8 cellular contexts compared by ENCODE assay signal in genomic region chr14:74019408-74019714, GRCh38. TPM values are rescaled to one million over a fixed set of nuclear protein-coding genes. Genes with fewer than 3 reads are reported as not detected.
DNase-seq lines count a peak whose midpoint lies in the region; ATAC-seq and TF ChIP-seq lines count a peak whose summit lies in the region.

No MANE protein-coding gene starts in this region.

- H3K27ac Mint-ChIP-seq in activated CD8-positive, alpha-beta memory T cell treated with anti-CD3 and anti-CD28 coated beads, Interleukin-2, amount 10 ng/mL, durations not matched to agents 7 days and 5 days = peak overlapping the region; percentile 73
- peak overlapping the region; percentile 82 to 98 for H3K27ac Mint-ChIP-seq in activated naive CD4-positive, alpha-beta T cell treated with anti-CD3 and anti-CD28 coated beads, Interleukin-2, amount 50 U/mL, for 72 hours

- DNase-seq in activated CD8-positive, alpha-beta memory T cell treated with anti-CD3 and anti-CD28 coated beads, Interleukin-2, amount 10 ng/mL, durations not matched to agents 7 days and 5 days = no peak
- no peak for DNase-seq in activated CD8-positive, alpha-beta memory T cell treated with anti-CD3 and anti-CD28 coated beads for 24 hours
- DNase-seq in activated naive CD4-positive, alpha-beta T cell treated with anti-CD3 and anti-CD28 coated beads, Interleukin-2, amount 50 U/mL, for 72 hours (ENCODE audit: low spot score in 2 of 2) = no peak
- DNase-seq in kidney epithelial cell (ENCODE audit: low read depth) (no peak), tibial artery (no peak), DMS53 treated with DMSO at 0.1 percent for 48 hours (lab: John Stamatoyannopoulos, UW; ENCODE audit: unreplicated experiment) (no peak)
- no peak for DNase-seq in central memory CD4-positive, alpha-beta T cell

- H3K27me3 Mint-ChIP-seq in activated CD8-positive, alpha-beta memory T cell treated with anti-CD3 and anti-CD28 coated beads, Interleukin-2, amount 10 ng/mL, durations not matched to agents 7 days and 5 days = no peaks in the 10 kb centered on the region

- H3K4me3 ChIP-seq in kidney epithelial cell (ENCODE audit: low read depth, low read length) (peak overlapping the region; percentile 83), tibial artery (peak overlapping the region; percentile 83 to 84)

- no peaks in the 10 kb centered on the region for H3K36me3 ChIP-seq in kidney epithelial cell (ENCODE audit: control insufficient read depth, insufficient read depth, low read length)
- H3K36me3 ChIP-seq in tibial artery = peaks cover 0 to 5% (median 0%) of the 10 kb centered on the region in 3 donors

- CTCF ChIA-PET in activated CD8-positive, alpha-beta memory T cell treated with anti-CD3 and anti-CD28 coated beads, Interleukin-2, amount 10 ng/mL, durations not matched to agents 7 days and 5 days (lab: Charles Lee) = interaction anchor here (0.6 to 1.3 kb wide), 2 partner anchors 12 to 130 kb away, joined by 3 to 4 read pairs; no protein-coding TSS in a partner anchor

- H3K4me3 Mint-ChIP-seq in activated CD8-positive, alpha-beta memory T cell treated with anti-CD3 and anti-CD28 coated beads, Interleukin-2, amount 10 ng/mL, durations not matched to agents 7 days and 5 days = peak overlapping the region; percentile 87

- H3K36me3 Mint-ChIP-seq in activated CD8-positive, alpha-beta memory T cell treated with anti-CD3 and anti-CD28 coated beads, Interleukin-2, amount 10 ng/mL, durations not matched to agents 7 days and 5 days = no peaks in the 10 kb centered on the region
- peaks cover 0 to 4% of the 10 kb centered on the region in 2 donors for H3K36me3 Mint-ChIP-seq in activated naive CD4-positive, alpha-beta T cell treated with anti-CD3 and anti-CD28 coated beads, Interleukin-2, amount 50 U/mL, for 72 hours

- no peak for ATAC-seq in activated CD8-positive, alpha-beta memory T cell treated with anti-CD3 and anti-CD28 coated beads, Interleukin-2, amount 10 ng/mL, durations not matched to agents 7 days and 5 days
- no peak for ATAC-seq in activated naive CD4-positive, alpha-beta T cell treated with anti-CD3 and anti-CD28 coated beads, Interleukin-2, amount 50 U/mL, for 72 hours
- no peak for ATAC-seq in GM21526 (IDR thresholded peaks at IDR 0.05; ENCODE audit: low FRiP score, unreplicated experiment)

- H3K4me1 Mint-ChIP-seq in activated CD8-positive, alpha-beta memory T cell treated with anti-CD3 and anti-CD28 coated beads, Interleukin-2, amount 10 ng/mL, durations not matched to agents 7 days and 5 days = peaks cover 20% of the 10 kb centered on the region

- intact Hi-C loops in tibial artery (cut with DNase I; ENCODE audit: low total_unique reads) = loop anchor here (1.0 kb wide), 1 partner anchor 69 kb away; the partner anchor contains the start of genes COQ6 and FAM161B

- no peaks in the 10 kb centered on the region for H3K9me3 ChIP-seq in tibial artery

- TF ChIP-seq CTCF in kidney epithelial cell (IDR thresholded peaks at IDR 0.05; ENCODE audit: insufficient read depth, low read length, poor library complexity, severe bottlenecking) (no peak), tibial artery (IDR thresholded peaks at IDR 0.05) (no peak)

- peak overlapping the region; percentile 96 to 97 for H3K27ac ChIP-seq in tibial artery

- H3K4me1 ChIP-seq in tibial artery = peaks cover 0 to 13% (median 6%) of the 10 kb centered on the region in 4 donors

- no peaks in the 10 kb centered on the region for H3K9me3 Mint-ChIP-seq in activated CD8-positive, alpha-beta memory T cell treated with anti-CD3 and anti-CD28 coated beads, Interleukin-2, amount 10 ng/mL, durations not matched to agents 7 days and 5 days (ENCODE audit: low read depth)
- H3K9me3 Mint-ChIP-seq in activated naive CD4-positive, alpha-beta T cell treated with anti-CD3 and anti-CD28 coated beads, Interleukin-2, amount 50 U/mL, for 72 hours = no peaks in the 10 kb centered on the region

- H3K27me3 ChIP-seq in kidney epithelial cell (ENCODE audit: control insufficient read depth, insufficient read depth, low read length) (no peaks in the 10 kb centered on the region), tibial artery (no peaks in the 10 kb centered on the region)

RNA-seq across cellular contexts. Expression of gene BBOF1, which starts 0.2 kb away (rescaled TPM):
- 1 to 10 TPM in 1 of 2 experiments, under 1 TPM in 1; 0.87 to 1.1 TPM for total RNA-seq in activated CD8-positive, alpha-beta memory T cell treated with anti-CD3 and anti-CD28 coated beads, Interleukin-2, amount 10 ng/mL, durations not matched to agents 7 days and 5 days
- total RNA-seq in activated naive CD4-positive, alpha-beta T cell treated with anti-CD3 and anti-CD28 coated beads, Interleukin-2, amount 50 U/mL, for 72 hours = 1 to 10 TPM in 1 of 2 donors, under 1 TPM in 1; 0.64 to 1.4 TPM
- 6.7 and 9.2 TPM in 2 replicates for total RNA-seq in kidney epithelial cell

RNA-seq across cellular contexts. Expression of gene ENTPD5, which starts 0.3 kb away (rescaled TPM):
- total RNA-seq in activated CD8-positive, alpha-beta memory T cell treated with anti-CD3 and anti-CD28 coated beads, Interleukin-2, amount 10 ng/mL, durations not matched to agents 7 days and 5 days = 10 to 100 TPM; 13.1 to 18.4 TPM
- 10 to 100 TPM in 1 of 2 donors, 1 to 10 TPM in 1; 3.1 to 14.4 TPM for total RNA-seq in activated naive CD4-positive, alpha-beta T cell treated with anti-CD3 and anti-CD28 coated beads, Interleukin-2, amount 50 U/mL, for 72 hours
- total RNA-seq in kidney epithelial cell = 11.4 and 13.7 TPM in 2 replicates
